In genomic region chr2:184040230-184040629, GRCh38 we compare ENCODE assay signal across 1 cellular context.
TF ChIP-seq lines count a peak whose summit lies in the region.

No MANE protein-coding gene starts in this region.

TF ChIP-seq in SK-N-SH, 30 proteins besides CTCF, POLR2A, EP300 and RAD21 (continued from another document):
- TF ChIP-seq, protein P1, sequence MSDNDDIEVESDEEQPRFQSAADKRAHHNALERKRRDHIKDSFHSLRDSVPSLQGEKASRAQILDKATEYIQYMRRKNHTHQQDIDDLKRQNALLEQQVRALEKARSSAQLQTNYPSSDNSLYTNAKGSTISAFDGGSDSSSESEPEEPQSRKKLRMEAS (IDR thresholded peaks at IDR 0.05; ENCODE audit: low read depth), result no peak
- TF ChIP-seq RFX5 (IDR thresholded peaks at IDR 0.05; ENCODE audit: low read length), result no peak
- TF ChIP-seq CHD2 (IDR thresholded peaks at IDR 0.05; ENCODE audit: low read length, partially characterized antibody), result no peak
- no peak for TF ChIP-seq NFIC (IDR thresholded peaks at IDR 0.05; ENCODE audit: borderline replicate concordance)
- TF ChIP-seq TEAD4 (IDR thresholded peaks at IDR 0.05; ENCODE audit: borderline replicate concordance, insufficient read depth), result no peak
- TF ChIP-seq YY1 (IDR thresholded peaks at IDR 0.05; ENCODE audit: low read depth), result no peak
- no peak for TF ChIP-seq POLR2AphosphoS5 (IDR thresholded peaks at IDR 0.05; ENCODE audit: low read depth, low read length)
- no peak for TF ChIP-seq FOXM1 (IDR thresholded peaks at IDR 0.05; ENCODE audit: low read depth)
